ENCODE assay signal across 9 cellular contexts in the genomic region with DNA sequence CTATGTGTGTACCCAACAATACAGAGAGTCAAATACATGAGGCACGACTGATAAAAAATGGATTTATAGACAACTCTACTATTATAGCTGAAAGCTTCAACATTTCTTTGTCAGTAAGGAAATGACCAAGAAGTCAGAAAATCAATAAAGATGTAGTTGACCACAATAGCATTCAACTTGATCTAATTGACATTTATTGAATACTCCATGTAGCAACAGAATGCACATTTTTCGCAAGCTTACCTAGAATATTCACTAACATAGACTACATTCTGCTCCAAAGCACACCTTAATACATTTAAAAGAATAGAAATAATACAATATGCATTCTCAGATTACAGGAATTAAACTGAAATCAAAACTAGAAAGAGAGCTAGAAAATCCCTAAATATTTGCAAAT. TPM values are rescaled to one million over a fixed set of nuclear protein-coding genes. Genes with fewer than 3 reads are reported as not detected.
"Had no signal": no experiment of that assay in that cellular context is flagged by ENCODE, and none has a peak within 500 bp of the region (broad histone marks: within the 10 kb centered on the region; RNA-seq: fewer than 3 reads in every experiment).

No MANE protein-coding gene starts in this region.

- FAIRE-seq: G401.6, GM12878, GM12891, GM12892, GM18507, GM19239 had no signal

- ATAC-seq: GM12878 had no signal

- DNase-seq: GDM1, GF-D8 had no signal

- H3K4me3 ChIP-seq: GM12878 had no signal

RNA-seq across cellular contexts. Expression of a gene that starts 49.2 kb away (rescaled TPM):
- total RNA-seq: G401 had no signal
